In genomic region chr1:226586650-226587443, GRCh38 we compare ENCODE assay signal across 1 cellular context.
TF ChIP-seq lines count a peak whose summit lies in the region.

No MANE protein-coding gene starts in this region.

TF ChIP-seq in WTC11, 78 proteins besides CTCF, POLR2A, EP300 and RAD21 (continued from another document):
- TF ChIP-seq, protein P1, sequence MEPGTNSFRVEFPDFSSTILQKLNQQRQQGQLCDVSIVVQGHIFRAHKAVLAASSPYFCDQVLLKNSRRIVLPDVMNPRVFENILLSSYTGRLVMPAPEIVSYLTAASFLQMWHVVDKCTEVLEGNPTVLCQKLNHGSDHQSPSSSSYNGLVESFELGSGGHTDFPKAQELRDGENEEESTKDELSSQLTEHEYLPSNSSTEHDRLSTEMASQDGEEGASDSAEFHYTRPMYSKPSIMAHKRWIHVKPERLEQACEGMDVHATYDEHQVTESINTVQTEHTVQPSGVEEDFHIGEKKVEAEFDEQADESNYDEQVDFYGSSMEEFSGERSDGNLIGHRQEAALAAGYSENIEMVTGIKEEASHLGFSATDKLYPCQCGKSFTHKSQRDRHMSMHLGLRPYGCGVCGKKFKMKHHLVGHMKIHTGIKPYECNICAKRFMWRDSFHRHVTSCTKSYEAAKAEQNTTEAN (CRISPR knock-in tag; IDR thresholded peaks at IDR 0.05): no peak
- no peak for TF ChIP-seq HMGXB4 (CRISPR knock-in tag; IDR thresholded peaks at IDR 0.05)
- TF ChIP-seq, protein P2, sequence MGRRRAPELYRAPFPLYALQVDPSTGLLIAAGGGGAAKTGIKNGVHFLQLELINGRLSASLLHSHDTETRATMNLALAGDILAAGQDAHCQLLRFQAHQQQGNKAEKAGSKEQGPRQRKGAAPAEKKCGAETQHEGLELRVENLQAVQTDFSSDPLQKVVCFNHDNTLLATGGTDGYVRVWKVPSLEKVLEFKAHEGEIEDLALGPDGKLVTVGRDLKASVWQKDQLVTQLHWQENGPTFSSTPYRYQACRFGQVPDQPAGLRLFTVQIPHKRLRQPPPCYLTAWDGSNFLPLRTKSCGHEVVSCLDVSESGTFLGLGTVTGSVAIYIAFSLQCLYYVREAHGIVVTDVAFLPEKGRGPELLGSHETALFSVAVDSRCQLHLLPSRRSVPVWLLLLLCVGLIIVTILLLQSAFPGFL (CRISPR knock-in tag; IDR thresholded peaks at IDR 0.05; ENCODE audit: borderline replicate concordance): no peak
